In genomic region chr16:1767116-1767994, GRCh38 we compare ENCODE assay signal across 31 cellular contexts.
"Had no signal": no experiment of that assay in that cellular context is flagged by ENCODE, and none has a peak within 500 bp of the region (broad histone marks: within the 10 kb centered on the region; RNA-seq: fewer than 3 reads in every experiment).

No MANE protein-coding gene starts in this region.

- H3K27me3 Mint-ChIP-seq: activated CD4-positive, alpha-beta memory T cell treated with anti-CD3 and anti-CD28 coated beads for 36 hours; activated T-helper 17 cell treated with anti-CD3 and anti-CD28 coated beads, Interleukin-2, amount 50 U/mL, for 72 hours; central memory CD8-positive, alpha-beta T cell; dendritic cell treated with granulocyte-macrophage colony-stimulating factor and Interleukin-4, amounts not matched to agents 40 ng/mL and 50 ng/mL, for 4 days had no signal

- H3K9me3 Mint-ChIP-seq: activated CD4-positive, alpha-beta memory T cell treated with anti-CD3 and anti-CD28 coated beads for 36 hours; activated naive CD4-positive, alpha-beta T cell treated with anti-CD3 and anti-CD28 coated beads, Interleukin-2, amount 50 U/mL, for 72 hours; activated T-cell treated with anti-CD3 and anti-CD28 coated beads, Interleukin-2, amount 50 U/mL, for 4 hours; activated T-helper 17 cell treated with anti-CD3 and anti-CD28 coated beads, Interleukin-2, amount 50 U/mL, for 72 hours; central memory CD8-positive, alpha-beta T cell; dendritic cell treated with granulocyte-macrophage colony-stimulating factor and Interleukin-4, amounts not matched to agents 40 ng/mL and 50 ng/mL, for 4 days; endodermal cell; nephron progenitor cell had no signal

- FAIRE-seq: bronchial epithelial cell, keratinocyte, pancreas, TTC549 had no signal

- H3K4me3 Mint-ChIP-seq: activated CD4-positive, alpha-beta memory T cell treated with anti-CD3 and anti-CD28 coated beads for 36 hours; activated T-cell treated with anti-CD3 and anti-CD28 coated beads, Interleukin-2, amount 50 U/mL, for 4 hours; activated T-helper 17 cell treated with anti-CD3 and anti-CD28 coated beads, Interleukin-2, amount 50 U/mL, for 72 hours; central memory CD8-positive, alpha-beta T cell; dendritic cell treated with granulocyte-macrophage colony-stimulating factor and Interleukin-4, amounts not matched to agents 40 ng/mL and 50 ng/mL, for 4 days; endodermal cell; nephron progenitor cell had no signal

- H3K4me3 ChIP-seq: mucosa of descending colon, pancreas, prostate gland, tibial nerve had no signal

- H3K9me3 ChIP-seq: mucosa of descending colon, pancreas, prostate gland, tibial nerve had no signal

- ATAC-seq: activated naive CD4-positive, alpha-beta T cell treated with anti-CD3 and anti-CD28 coated beads, Interleukin-2, amount 50 U/mL, for 72 hours; activated T-cell treated with anti-CD3 and anti-CD28 coated beads, Interleukin-2, amount 50 U/mL, for 4 hours; activated T-helper 17 cell treated with anti-CD3 and anti-CD28 coated beads, Interleukin-2, amount 50 U/mL, for 72 hours; esophagus mucosa; left cardiac atrium; left ventricle myocardium superior; mucosa of descending colon; pancreas had no signal

- H3K27me3 ChIP-seq: pancreas, tibial nerve had no signal

- H3K27ac Mint-ChIP-seq: activated CD4-positive, alpha-beta memory T cell treated with anti-CD3 and anti-CD28 coated beads for 36 hours; dendritic cell treated with granulocyte-macrophage colony-stimulating factor and Interleukin-4, amounts not matched to agents 40 ng/mL and 50 ng/mL, for 4 days; endodermal cell; nephron progenitor cell had no signal

- H3K27ac ChIP-seq: pancreas, prostate gland, tibial nerve, VCaP had no signal

- DNase-seq: activated CD4-positive, alpha-beta memory T cell treated with anti-CD3 and anti-CD28 coated beads for 36 hours; activated CD4-positive, alpha-beta T cell treated with anti-CD3 and anti-CD28 coated beads for 4 hours; activated CD8-positive, alpha-beta memory T cell treated with anti-CD3 and anti-CD28 coated beads, Interleukin-2, amount 50 U/mL, for 4 hours; activated gamma-delta T cell treated with Interleukin-2 at 50 U/mL for 16 hours; activated T-cell treated with anti-CD3 and anti-CD28 coated beads, Interleukin-2, amount 50 U/mL, for 4 hours; endodermal cell; foreskin fibroblast; head of caudate nucleus; hippocampal formation; left cardiac atrium; left ventricle myocardium superior; mucosa of descending colon; nephron progenitor cell; nucleus accumbens; retina; stimulated activated CD4-positive, alpha-beta T cell treated with anti-CD3 and anti-CD28 coated beads, Interleukin-15, amount 100 ng/mL, for 24 hours; stimulated activated CD4-positive, alpha-beta T cell treated with anti-CD3 and anti-CD28 coated beads, Interleukin-2, amount 100 ng/mL, for 24 hours; stimulated activated naive CD4-positive, alpha-beta T cell treated with Interleukin-2 at 50 U/mL for 16 hours; T-helper 9 cell had no signal
